19 cellular contexts compared by ENCODE assay signal in the genomic region with DNA sequence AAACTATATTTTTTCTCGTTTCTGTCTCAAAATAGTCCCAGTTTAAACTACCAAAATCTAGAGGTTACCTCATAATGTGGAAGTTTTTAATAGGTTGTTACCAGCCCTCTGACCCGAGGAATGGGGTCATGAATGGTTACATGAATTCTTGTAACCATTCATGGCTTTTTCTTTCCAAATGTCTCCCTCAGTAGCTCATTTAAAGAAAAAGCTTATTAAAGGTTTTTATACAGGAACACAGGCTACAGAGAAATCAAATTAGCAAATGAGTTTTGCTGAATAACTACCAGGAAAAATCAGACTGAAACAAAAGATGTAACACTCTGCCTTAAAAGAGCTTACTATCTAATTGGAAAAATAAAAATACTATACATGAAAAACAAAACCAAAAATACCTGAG.
DNase-seq lines count a peak whose midpoint lies in the region; ATAC-seq and TF ChIP-seq lines count a peak whose summit lies in the region.
"Had no signal": no experiment of that assay in that cellular context is flagged by ENCODE, and none has a peak within 500 bp of the region (broad histone marks: within the 10 kb centered on the region; RNA-seq: fewer than 3 reads in every experiment).

No MANE protein-coding gene starts in this region.

- H3K36me3 Mint-ChIP-seq in activated CD4-positive, alpha-beta T cell treated with anti-CD3 and anti-CD28 coated beads, Interleukin-2, amount 10 ng/mL, durations not matched to agents 7 days and 5 days (ENCODE audit: low read depth) = peaks cover 14% of the 10 kb centered on the region
- H3K36me3 Mint-ChIP-seq in activated naive CD8-positive, alpha-beta T cell treated with anti-CD3 and anti-CD28 coated beads, Interleukin-2, amount 50 U/mL, for 24 hours (ENCODE audit: low read depth) = peaks cover 11% of the 10 kb centered on the region
- H3K36me3 Mint-ChIP-seq in osteocyte (ENCODE audit: unreplicated experiment) = peaks cover 13% of the 10 kb centered on the region

- no peak overlapping the region for H4K12ac ChIP-seq in trophoblast cell (ENCODE audit: low read depth, low read length)

- H2BK120ac ChIP-seq in trophoblast cell (ENCODE audit: insufficient read depth, low read length, poor library complexity) = no peak overlapping the region

- TF ChIP-seq CTCF in osteocyte (IDR thresholded peaks at IDR 0.05) = no peak

- DNase-seq in activated CD4-positive, alpha-beta T cell treated with anti-CD3 and anti-CD28 coated beads, Interleukin-2, amount 10 ng/mL, durations not matched to agents 7 days and 5 days = no peak
- DNase-seq in activated CD4-positive, alpha-beta T cell treated with anti-CD3 and anti-CD28 coated beads for 1 hour = no peak
- DNase-seq in activated naive CD8-positive, alpha-beta T cell treated with anti-CD3 and anti-CD28 coated beads, Interleukin-2, amount 50 U/mL, for 24 hours = no peak
- DNase-seq in osteocyte (ENCODE audit: extremely low spot score, unreplicated experiment) (no peak), T1000 (lab: John Stamatoyannopoulos, UW) (no peak), trophoblast cell (no peak)
- DNase-seq: DMS153, foreskin fibroblast, GF-D8, MM.1S, NCI-H774 had no signal

- no peak overlapping the region for H3K4me2 ChIP-seq in trophoblast cell (ENCODE audit: low read length)
- H3K4me2 ChIP-seq: hepatocyte had no signal

- H3K18ac ChIP-seq in trophoblast cell (ENCODE audit: low read length) = no peak overlapping the region

- H3K27ac ChIP-seq in KOPT-K1 (ENCODE audit: low read depth, low read length, poor library complexity, severe bottlenecking) = peak overlapping the region; percentile 56
- H3K27ac ChIP-seq in trophoblast cell (ENCODE audit: low read depth, low read length) = no peak overlapping the region
- H3K27ac ChIP-seq: hepatocyte, SJSA1 had no signal

- no peak overlapping the region for H4K8ac ChIP-seq in trophoblast cell (ENCODE audit: low read depth, low read length)

- H3K79me2 ChIP-seq in trophoblast cell (ENCODE audit: control insufficient read depth, insufficient read depth, low read length, poor library complexity) = peaks cover 2% of the 10 kb centered on the region

- POLR2A ChIA-PET in activated CD4-positive, alpha-beta T cell treated with anti-CD3 and anti-CD28 coated beads, Interleukin-2, amount 10 ng/mL, durations not matched to agents 7 days and 5 days (lab: Charles Lee) = interaction anchor here (0.6 kb wide), 1 partner anchor 24 kb away, joined by 8 read pairs; no protein-coding TSS in a partner anchor

- no peaks in the 10 kb centered on the region for H3K27me3 ChIP-seq in trophoblast cell (ENCODE audit: insufficient read depth, low read length)
- H3K27me3 ChIP-seq: hepatocyte, SJSA1 had no signal

- H3K14ac ChIP-seq in trophoblast cell (ENCODE audit: low read length) = no peak overlapping the region

- ATAC-seq in activated naive CD8-positive, alpha-beta T cell treated with anti-CD3 and anti-CD28 coated beads, Interleukin-2, amount 50 U/mL, for 24 hours = no peak
- no peak for ATAC-seq in GM21381 (IDR thresholded peaks at IDR 0.05; ENCODE audit: unreplicated experiment)
- ATAC-seq: HepG2 had no signal

- no peaks in the 10 kb centered on the region for H3K9me3 ChIP-seq in KOPT-K1 (ENCODE audit: insufficient read depth, low read length, poor library complexity, severe bottlenecking)
- no peaks in the 10 kb centered on the region for H3K9me3 ChIP-seq in trophoblast cell (ENCODE audit: insufficient read depth, low read depth, low read length)
- H3K9me3 ChIP-seq: SJSA1 had no signal

- H3K36me3 ChIP-seq in KOPT-K1 (ENCODE audit: insufficient read depth, low read length) = peaks cover 42% of the 10 kb centered on the region
- peaks cover 1 to 12% of the 10 kb centered on the region in 2 experiments for H3K36me3 ChIP-seq in trophoblast cell (ENCODE audit: control insufficient read depth in 1 of 2, insufficient read depth in 2 of 2, low read length in 2 of 2)

- H4K91ac ChIP-seq in trophoblast cell (ENCODE audit: low read depth, low read length) = no peak overlapping the region

- no peak overlapping the region for H3K4me3 Mint-ChIP-seq in activated CD4-positive, alpha-beta T cell treated with anti-CD3 and anti-CD28 coated beads, Interleukin-2, amount 10 ng/mL, durations not matched to agents 7 days and 5 days
- peak overlapping the region; percentile 68 for H3K4me3 Mint-ChIP-seq in activated naive CD8-positive, alpha-beta T cell treated with anti-CD3 and anti-CD28 coated beads, Interleukin-2, amount 50 U/mL, for 24 hours
- H3K4me3 Mint-ChIP-seq in osteocyte (ENCODE audit: unreplicated experiment) = no peak overlapping the region
- H3K4me3 Mint-ChIP-seq: H9, nephron had no signal

- no peak overlapping the region for H3K4me3 ChIP-seq in trophoblast cell (ENCODE audit: low read depth, low read length)
- H3K4me3 ChIP-seq: hepatocyte, lung, SJSA1 had no signal

- H3K27ac Mint-ChIP-seq in activated CD4-positive, alpha-beta T cell treated with anti-CD3 and anti-CD28 coated beads, Interleukin-2, amount 10 ng/mL, durations not matched to agents 7 days and 5 days = peak overlapping the region; percentile 82
- peak overlapping the region; percentile 57 for H3K27ac Mint-ChIP-seq in activated naive CD8-positive, alpha-beta T cell treated with anti-CD3 and anti-CD28 coated beads, Interleukin-2, amount 50 U/mL, for 24 hours
- H3K27ac Mint-ChIP-seq in osteocyte (ENCODE audit: unreplicated experiment) = peak overlapping the region; percentile 34
- H3K27ac Mint-ChIP-seq: nephron had no signal

- H3K79me1 ChIP-seq in trophoblast cell (ENCODE audit: low read length) = no peaks in the 10 kb centered on the region

- peaks cover 0 to 4% of the 10 kb centered on the region in 2 experiments for H3K4me1 ChIP-seq in trophoblast cell (ENCODE audit: control insufficient read depth in 1 of 2, insufficient read depth in 2 of 2, low read length in 2 of 2)

- H3K9ac ChIP-seq in trophoblast cell (ENCODE audit: low read length) = no peak overlapping the region

- no peaks in the 10 kb centered on the region for H3K9me3 Mint-ChIP-seq in activated CD4-positive, alpha-beta T cell treated with anti-CD3 and anti-CD28 coated beads, Interleukin-2, amount 10 ng/mL, durations not matched to agents 7 days and 5 days
- no peaks in the 10 kb centered on the region for H3K9me3 Mint-ChIP-seq in activated naive CD8-positive, alpha-beta T cell treated with anti-CD3 and anti-CD28 coated beads, Interleukin-2, amount 50 U/mL, for 24 hours
- no peaks in the 10 kb centered on the region for H3K9me3 Mint-ChIP-seq in osteocyte (ENCODE audit: unreplicated experiment)
- H3K9me3 Mint-ChIP-seq: H9, nephron had no signal

- H2AK5ac ChIP-seq in trophoblast cell (ENCODE audit: low read length) = no peak overlapping the region

- WGBS in trophoblast cell (ENCODE audit: extremely low coverage, insufficient coverage, insufficient read length) = no CpG with 5 or more reads among the region's 2 CpGs

- peaks cover 38% of the 10 kb centered on the region for H3K4me1 Mint-ChIP-seq in activated CD4-positive, alpha-beta T cell treated with anti-CD3 and anti-CD28 coated beads, Interleukin-2, amount 10 ng/mL, durations not matched to agents 7 days and 5 days
- H3K4me1 Mint-ChIP-seq in activated naive CD8-positive, alpha-beta T cell treated with anti-CD3 and anti-CD28 coated beads, Interleukin-2, amount 50 U/mL, for 24 hours = peaks cover 35% of the 10 kb centered on the region
- peaks cover 30% of the 10 kb centered on the region for H3K4me1 Mint-ChIP-seq in osteocyte (ENCODE audit: unreplicated experiment)
- H3K4me1 Mint-ChIP-seq: nephron had no signal

- CTCF ChIA-PET in activated CD4-positive, alpha-beta T cell treated with anti-CD3 and anti-CD28 coated beads, Interleukin-2, amount 10 ng/mL, durations not matched to agents 7 days and 5 days (lab: Charles Lee) = interaction anchor here (0.9 to 1.6 kb wide), 2 partner anchors 20 to 25 kb away, joined by 4 read pairs; no protein-coding TSS in a partner anchor

- no peak overlapping the region for H3K23ac ChIP-seq in trophoblast cell (ENCODE audit: low read length)

- H3K4ac ChIP-seq in trophoblast cell (ENCODE audit: low read depth, low read length) = no peak overlapping the region

- no peaks in the 10 kb centered on the region for H3K27me3 Mint-ChIP-seq in activated CD4-positive, alpha-beta T cell treated with anti-CD3 and anti-CD28 coated beads, Interleukin-2, amount 10 ng/mL, durations not matched to agents 7 days and 5 days
- no peaks in the 10 kb centered on the region for H3K27me3 Mint-ChIP-seq in activated naive CD8-positive, alpha-beta T cell treated with anti-CD3 and anti-CD28 coated beads, Interleukin-2, amount 50 U/mL, for 24 hours
- H3K27me3 Mint-ChIP-seq in osteocyte (ENCODE audit: unreplicated experiment) = no peaks in the 10 kb centered on the region

- H2BK12ac ChIP-seq in trophoblast cell (ENCODE audit: low read length) = no peak overlapping the region

- H2BK5ac ChIP-seq in trophoblast cell (ENCODE audit: low read depth, low read length, poor library complexity) = no peak overlapping the region

- H2AFZ ChIP-seq in trophoblast cell (ENCODE audit: insufficient read depth, low read length, poor library complexity) = no peak overlapping the region
- H2AFZ ChIP-seq: hepatocyte had no signal
